ENCODE assay signal across 23 cellular contexts in the genomic region with DNA sequence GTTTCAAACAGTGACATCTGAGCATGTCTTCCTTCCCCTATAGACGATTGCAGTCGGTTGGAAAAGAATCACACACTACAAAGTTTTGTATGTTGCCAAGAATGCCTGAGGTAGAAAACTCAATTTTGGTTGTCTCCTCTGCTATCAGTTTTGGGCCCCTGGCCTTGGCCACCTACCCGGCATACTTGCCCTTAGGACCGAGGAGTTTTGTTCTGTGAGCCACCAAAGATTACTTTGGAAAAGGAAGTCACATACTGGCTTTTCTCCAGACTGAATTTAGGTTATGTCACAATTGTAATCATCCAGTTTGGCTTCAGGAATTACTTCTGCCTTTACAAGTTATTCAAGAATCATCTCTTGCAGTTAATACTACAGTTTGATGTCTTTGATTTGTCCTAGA.
DNase-seq lines count a peak whose midpoint lies in the region; TF ChIP-seq lines count a peak whose summit lies in the region.
"Had no signal": no experiment of that assay in that cellular context is flagged by ENCODE, and none has a peak within 500 bp of the region (broad histone marks: within the 10 kb centered on the region; RNA-seq: fewer than 3 reads in every experiment).

No MANE protein-coding gene starts in this region.

- H3K27me3 Mint-ChIP-seq in MCF 10A (ENCODE audit: insufficient read depth, unreplicated experiment) (no peaks in the 10 kb centered on the region), nephron progenitor cell (ENCODE audit: low read depth, poor library complexity) (peaks cover 2% of the 10 kb centered on the region)
- H3K27me3 Mint-ChIP-seq: activated B cell treated with CpG ODN at 0.5 μM for 24 hours; CD4-positive, alpha-beta memory T cell had no signal

- H2AFZ ChIP-seq in neuronal stem cell (ENCODE audit: low read length): no peak overlapping the region

- H3K18ac ChIP-seq in neuronal stem cell (ENCODE audit: low read length): no peak overlapping the region

- POLR2A ChIA-PET in MCF 10A (lab: Yijun Ruan, JAX): interaction anchor here (0.6 kb wide), 1 partner anchor 1745 kb away, joined by 3 read pairs; no protein-coding TSS in a partner anchor

- no peak overlapping the region for H2BK120ac ChIP-seq in neuronal stem cell (ENCODE audit: low read depth, low read length)

- CTCF ChIA-PET in MCF 10A (lab: Yijun Ruan, JAX): no interaction called here

- H4K91ac ChIP-seq in neuronal stem cell (ENCODE audit: low read depth, low read length, poor library complexity): no peak overlapping the region

- DNase-seq in breast epithelium (ENCODE audit: low spot score in 2 of 2) (no peak), MCF 10A (ENCODE audit: unreplicated experiment) (no peak), esophagus muscularis mucosa (ENCODE audit: extremely low spot score) (no peak), nephron progenitor cell (no peak), tibial nerve (ENCODE audit: low spot score in 2 of 2) (no peak), NCI-H1105 treated with DMSO at 0.1 percent for 48 hours (lab: John Stamatoyannopoulos, UW) (no peak), neuronal stem cell (ENCODE audit: low spot score) (no peak), foreskin fibroblast (no peak)
- DNase-seq: activated B cell treated with CpG ODN at 0.5 μM for 24 hours; activated effector memory CD4-positive, alpha-beta T cell treated with anti-CD3 and anti-CD28 coated beads, Interleukin-2, amount 50 U/mL, for 16 hours; aorta; CD4-positive, alpha-beta memory T cell; DMS79 treated with DMSO at 0.1 percent for 48 hours; erythroblast; hypothalamus; MG63; naive thymus-derived CD4-positive, alpha-beta T cell; NCI-H187; NCI-H446; stimulated activated CD4-positive, alpha-beta T cell treated with anti-CD3 and anti-CD28 coated beads, Interleukin-1b, Interleukin-23, amount 100 ng/mL, for 48 hours; T-helper 1 cell had no signal

- H3K27ac Mint-ChIP-seq in MCF 10A (ENCODE audit: low read depth, unreplicated experiment) (no peak overlapping the region), nephron progenitor cell (peak overlapping the region; percentile 66)
- H3K27ac Mint-ChIP-seq: activated B cell treated with CpG ODN at 0.5 μM for 24 hours had no signal

- H3K27ac ChIP-seq in breast epithelium: peak overlapping the region; percentile 73 to 78
- H3K27ac ChIP-seq in esophagus muscularis mucosa (replicated peaks in 1 of 4): peak overlapping the region; percentile 72 to 86 (median 80)
- peak overlapping the region; percentile 71 to 95 (median 85) for H3K27ac ChIP-seq in tibial nerve
- H3K27ac ChIP-seq in neuronal stem cell (replicated peaks; ENCODE audit: low read length): no peak overlapping the region
- H3K27ac ChIP-seq: 22Rv1, RWPE1 had no signal

- H3K9me3 ChIP-seq in breast epithelium (no peaks in the 10 kb centered on the region), esophagus muscularis mucosa (no peaks in the 10 kb centered on the region), tibial nerve (no peaks in the 10 kb centered on the region), neuronal stem cell (replicated peaks in 1 of 2; ENCODE audit: control insufficient read depth in 2 of 2, insufficient read depth in 1 of 2, low read depth in 1 of 2, low read length in 2 of 2) (no peaks in the 10 kb centered on the region)
- H3K9me3 ChIP-seq: MG63 had no signal

- intact Hi-C loops in breast epithelium (cut with DNase I; ENCODE audit: low total_unique reads): no loop called here
- intact Hi-C loops in MCF 10A (cut with micrococcal nuclease): no loop called here
- intact Hi-C loops in esophagus muscularis mucosa (cut with DNase I): no loop called here

- no peak overlapping the region for H3K4ac ChIP-seq in neuronal stem cell (ENCODE audit: low read length)

- H3K4me1 ChIP-seq in breast epithelium (peaks cover 4 to 11% of the 10 kb centered on the region in 2 donors), esophagus muscularis mucosa (peaks cover 67 to 97% (median 95%) of the 10 kb centered on the region in 4 donors), tibial nerve (peaks cover 3 to 92% (median 49%) of the 10 kb centered on the region in 4 donors), neuronal stem cell (ENCODE audit: control insufficient read depth in 2 of 2, insufficient read depth in 1 of 2, low read depth in 1 of 2, low read length in 2 of 2) (peaks cover 4 to 24% of the 10 kb centered on the region in 2 donors)

- H3K9me3 Mint-ChIP-seq in MCF 10A (ENCODE audit: unreplicated experiment) (no peaks in the 10 kb centered on the region), nephron progenitor cell (no peaks in the 10 kb centered on the region)
- H3K9me3 Mint-ChIP-seq: activated B cell treated with CpG ODN at 0.5 μM for 24 hours; CD4-positive, alpha-beta memory T cell had no signal

- WGBS in esophagus muscularis mucosa: 37% methylated on average over 4 of the region's 4 CpGs
- 24 to 37% methylated on average over 4 of the region's 4 CpGs for WGBS in tibial nerve, 2 donors
- WGBS in neuronal stem cell (ENCODE audit: extremely low coverage in 2 of 2, insufficient read length in 2 of 2, insufficient replicate concordance in 1 of 2), 2 donors: no CpG with 5 or more reads among the region's 4 CpGs

- TF ChIP-seq EP300 in esophagus muscularis mucosa (IDR thresholded peaks at IDR 0.05) (no peak), tibial nerve (IDR thresholded peaks at IDR 0.05) (peak in 1 of 2 donors; percentile 15)

- no peak for TF ChIP-seq CTCF in breast epithelium (IDR thresholded peaks at IDR 0.05)
- no peak for TF ChIP-seq CTCF in MCF 10A (IDR thresholded peaks at IDR 0.05; ENCODE audit: unreplicated experiment)
- TF ChIP-seq CTCF in esophagus muscularis mucosa (IDR thresholded peaks at IDR 0.05): no peak
- TF ChIP-seq CTCF in nephron progenitor cell (IDR thresholded peaks at IDR 0.05): no peak
- no peak for TF ChIP-seq CTCF in tibial nerve (IDR thresholded peaks at IDR 0.05)
- TF ChIP-seq CTCF in foreskin fibroblast (IDR thresholded peaks at IDR 0.05; ENCODE audit: low read depth, low read length): no peak

- no TSS peak for BruUV-seq in MCF 10A (replicated peaks; lab: Mats Ljungman, UMichigan)

- peaks cover 6% of the 10 kb centered on the region for H3K4me1 Mint-ChIP-seq in MCF 10A (ENCODE audit: insufficient read depth, unreplicated experiment)
- H3K4me1 Mint-ChIP-seq in nephron progenitor cell: peaks cover 75% of the 10 kb centered on the region
- H3K4me1 Mint-ChIP-seq: activated B cell treated with CpG ODN at 0.5 μM for 24 hours had no signal

- TF ChIP-seq POLR2A in breast epithelium (IDR thresholded peaks at IDR 0.05) (no peak), esophagus muscularis mucosa (IDR thresholded peaks at IDR 0.05; ENCODE audit: low read depth) (no peak), tibial nerve (IDR thresholded peaks at IDR 0.05) (no peak)

- H3K9ac ChIP-seq in neuronal stem cell (ENCODE audit: low read depth, low read length, poor library complexity): no peak overlapping the region

- H3K79me1 ChIP-seq in neuronal stem cell (ENCODE audit: low read depth, low read length): no peaks in the 10 kb centered on the region

- H3K36me3 Mint-ChIP-seq in MCF 10A (ENCODE audit: insufficient read depth, unreplicated experiment) (no peaks in the 10 kb centered on the region), nephron progenitor cell (ENCODE audit: low read depth) (peaks cover 14% of the 10 kb centered on the region)
- H3K36me3 Mint-ChIP-seq: CD4-positive, alpha-beta memory T cell had no signal

- H3K14ac ChIP-seq in neuronal stem cell (ENCODE audit: low read length): no peak overlapping the region

- H3K4me3 ChIP-seq in breast epithelium: no peak overlapping the region
- no peak overlapping the region for H3K4me3 ChIP-seq in esophagus muscularis mucosa
- H3K4me3 ChIP-seq in tibial nerve: no peak overlapping the region
- no peak overlapping the region for H3K4me3 ChIP-seq in neuronal stem cell (ENCODE audit: low read length in 2 of 2)
- H3K4me3 ChIP-seq in foreskin fibroblast (ENCODE audit: low read depth in 1 of 2, low read length in 2 of 2): no peak overlapping the region
- H3K4me3 ChIP-seq: MG63 had no signal

- H3K27me3 ChIP-seq in breast epithelium (no peaks in the 10 kb centered on the region), esophagus muscularis mucosa (no peaks in the 10 kb centered on the region), tibial nerve (no peaks in the 10 kb centered on the region), neuronal stem cell (ENCODE audit: control insufficient read depth in 3 of 3, insufficient read depth in 3 of 3, low read depth in 1 of 3, low read length in 3 of 3) (no peaks in the 10 kb centered on the region)
- H3K27me3 ChIP-seq: MG63 had no signal

- no peak overlapping the region for H2AK5ac ChIP-seq in neuronal stem cell (ENCODE audit: low read depth, low read length)

- H4K8ac ChIP-seq in neuronal stem cell (ENCODE audit: low read depth, low read length): no peak overlapping the region

- H3K23ac ChIP-seq in neuronal stem cell (ENCODE audit: low read depth, low read length, poor library complexity): no peak overlapping the region

- no peak overlapping the region for H2BK5ac ChIP-seq in neuronal stem cell (ENCODE audit: low read length)

- no peak overlapping the region for H2BK12ac ChIP-seq in neuronal stem cell (ENCODE audit: low read length)

- no peak overlapping the region for H2BK15ac ChIP-seq in neuronal stem cell (ENCODE audit: low read length)

- H3K36me3 ChIP-seq in breast epithelium (no peaks in the 10 kb centered on the region), esophagus muscularis mucosa (no peaks in the 10 kb centered on the region), tibial nerve (peaks cover 0 to 7% (median 0%) of the 10 kb centered on the region in 3 donors), neuronal stem cell (replicated peaks in 1 of 2; ENCODE audit: control insufficient read depth in 2 of 2, insufficient read depth in 2 of 2, low read length in 2 of 2) (peaks cover 0 to 5% of the 10 kb centered on the region in 2 donors)
- H3K36me3 ChIP-seq: MG63 had no signal

- no peak overlapping the region for H3K4me3 Mint-ChIP-seq in MCF 10A (ENCODE audit: unreplicated experiment)
- no peak overlapping the region for H3K4me3 Mint-ChIP-seq in nephron progenitor cell
- H3K4me3 Mint-ChIP-seq: activated B cell treated with CpG ODN at 0.5 μM for 24 hours; CD4-positive, alpha-beta memory T cell; naive thymus-derived CD4-positive, alpha-beta T cell had no signal

- H3K4me2 ChIP-seq in neuronal stem cell (ENCODE audit: insufficient read depth, low read length, poor library complexity, severe bottlenecking): no peak overlapping the region
